12 cellular contexts compared by ENCODE assay signal in the genomic region with DNA sequence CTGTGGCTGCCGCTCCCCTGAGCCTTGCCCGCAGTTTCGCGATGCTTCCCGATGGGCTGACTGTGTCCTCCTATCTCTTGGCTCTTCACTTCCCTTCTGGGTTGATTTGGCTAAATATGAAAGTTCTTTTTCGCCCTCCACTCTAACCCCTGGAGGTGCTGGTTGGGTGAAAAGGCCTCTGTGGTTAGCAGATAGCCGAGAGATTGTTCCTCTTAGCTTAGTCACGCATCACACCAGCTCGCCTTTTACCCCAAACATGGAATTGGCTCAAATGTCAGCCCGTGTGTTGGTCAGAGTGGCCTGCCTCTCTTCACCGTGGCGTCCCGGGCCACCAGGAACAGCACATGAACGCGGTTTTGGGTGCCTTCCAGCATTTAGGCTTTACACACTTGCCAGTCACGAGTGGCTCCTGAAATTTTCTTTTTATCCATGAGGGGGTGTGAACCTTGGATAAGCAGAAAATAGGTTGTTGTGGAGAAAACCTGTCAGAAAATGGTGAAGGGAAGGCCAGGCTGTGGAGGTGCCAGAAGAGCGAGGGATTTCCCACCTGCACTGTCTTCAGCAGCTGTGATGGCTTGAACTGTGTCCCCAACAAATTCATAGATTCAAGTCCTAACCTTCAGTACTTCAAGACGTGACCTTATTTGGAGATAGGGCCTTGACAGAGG. TPM values are rescaled to one million over a fixed set of nuclear protein-coding genes. Genes with fewer than 3 reads are reported as not detected.
DNase-seq lines count a peak whose midpoint lies in the region; ATAC-seq, FAIRE-seq and TF ChIP-seq lines count a peak whose summit lies in the region.
"Had no signal": no experiment of that assay in that cellular context is flagged by ENCODE, and none has a peak within 500 bp of the region (broad histone marks: within the 10 kb centered on the region; RNA-seq: fewer than 3 reads in every experiment).

No MANE protein-coding gene starts in this region.

- TF ChIP-seq CTCF in psoas muscle (IDR thresholded peaks at IDR 0.05): no peak

- FAIRE-seq in GM19239 (lab: Jason Lieb, UNC): peak; percentile 59

- H3K27ac ChIP-seq in caudate nucleus (ENCODE audit: low read depth, low read length) (peak overlapping the region; percentile 68), psoas muscle (peak overlapping the region; percentile 66)

- TF ChIP-seq POLR2A in GM18505 (IDR thresholded peaks at IDR 0.05; ENCODE audit: borderline replicate concordance, extremely low read depth, insufficient read depth, insufficient read length): no peak

- peaks cover 7% of the 10 kb centered on the region for H3K4me1 ChIP-seq in psoas muscle
- H3K4me1 ChIP-seq: adrenal gland had no signal

- ATAC-seq in psoas muscle (peak; percentile 57 to 79 (median 68)), GM18505 (IDR thresholded peaks at IDR 0.05; ENCODE audit: unreplicated experiment) (no peak)
- ATAC-seq: CD8-positive, alpha-beta T cell; effector memory CD8-positive, alpha-beta T cell had no signal

- no peaks in the 10 kb centered on the region for H3K27me3 ChIP-seq in psoas muscle (ENCODE audit: insufficient read depth in 3 of 3, low read length in 2 of 3)

- H3K36me3 ChIP-seq in psoas muscle (ENCODE audit: insufficient read depth in 1 of 2, low read depth in 1 of 2): no peaks in the 10 kb centered on the region
- H3K36me3 ChIP-seq: adrenal gland had no signal

- intact Hi-C loops in psoas muscle (cut with DNase I): no loop called here

- no peaks in the 10 kb centered on the region for H3K9me3 ChIP-seq in psoas muscle
- H3K9me3 ChIP-seq: adrenal gland had no signal

- H3K4me3 ChIP-seq in psoas muscle: no peak overlapping the region
- H3K4me3 ChIP-seq: adrenal gland had no signal

- no peak for DNase-seq in GM19239 (ENCODE audit: insufficient read length, low spot score)
- DNase-seq in NOMO-1 (lab: John Stamatoyannopoulos, UW; ENCODE audit: unreplicated experiment in 2 of 2): peak; percentile 59 to 71
- peak in 1 of 61 donors; percentile 4 for DNase-seq in caudate nucleus (lab: John Stamatoyannopoulos, UW)
- DNase-seq in psoas muscle: no peak
- no peak for DNase-seq in NCI-H187 treated with DMSO at 0.1 percent for 48 hours (lab: John Stamatoyannopoulos, UW)
- no peak for DNase-seq in NCI-H226
- no peak for DNase-seq in SHP77 treated with DMSO at 0.1 percent for 48 hours (lab: John Stamatoyannopoulos, UW)
- DNase-seq: adrenal gland; CD8-positive, alpha-beta T cell; effector memory CD8-positive, alpha-beta T cell; NCI-H1930 had no signal

- WGBS in psoas muscle, 3 donors: 55 to 79% (median 65%) methylated on average over 13 to 18 of the region's 18 CpGs

RNA-seq across cellular contexts. Expression of gene CLCN4, which starts 8.9 kb away (rescaled TPM):
- total RNA-seq in psoas muscle: 10 to 100 TPM; 48.7 to 75.9 (median 74.4) TPM
- polyA plus RNA-seq in psoas muscle: 10 to 100 TPM in 2 of 3 donors, 1 to 10 TPM in 1; 4.1 to 53.8 (median 19.9) TPM

Comparison
In these comparisons a context has a peak if more than half of its experiments do, and no peak if none do; other contexts are left out.
1. DNase-seq: peak in NOMO-1 (2 of 2); none in GM19239 (single experiment), psoas muscle (0 of 2), NCI-H187 treated with DMSO at 0.1 percent for 48 hours (single experiment), NCI-H226 (single experiment) and SHP77 treated with DMSO at 0.1 percent for 48 hours (single experiment).